8 cellular contexts compared by ENCODE assay signal in the genomic region with DNA sequence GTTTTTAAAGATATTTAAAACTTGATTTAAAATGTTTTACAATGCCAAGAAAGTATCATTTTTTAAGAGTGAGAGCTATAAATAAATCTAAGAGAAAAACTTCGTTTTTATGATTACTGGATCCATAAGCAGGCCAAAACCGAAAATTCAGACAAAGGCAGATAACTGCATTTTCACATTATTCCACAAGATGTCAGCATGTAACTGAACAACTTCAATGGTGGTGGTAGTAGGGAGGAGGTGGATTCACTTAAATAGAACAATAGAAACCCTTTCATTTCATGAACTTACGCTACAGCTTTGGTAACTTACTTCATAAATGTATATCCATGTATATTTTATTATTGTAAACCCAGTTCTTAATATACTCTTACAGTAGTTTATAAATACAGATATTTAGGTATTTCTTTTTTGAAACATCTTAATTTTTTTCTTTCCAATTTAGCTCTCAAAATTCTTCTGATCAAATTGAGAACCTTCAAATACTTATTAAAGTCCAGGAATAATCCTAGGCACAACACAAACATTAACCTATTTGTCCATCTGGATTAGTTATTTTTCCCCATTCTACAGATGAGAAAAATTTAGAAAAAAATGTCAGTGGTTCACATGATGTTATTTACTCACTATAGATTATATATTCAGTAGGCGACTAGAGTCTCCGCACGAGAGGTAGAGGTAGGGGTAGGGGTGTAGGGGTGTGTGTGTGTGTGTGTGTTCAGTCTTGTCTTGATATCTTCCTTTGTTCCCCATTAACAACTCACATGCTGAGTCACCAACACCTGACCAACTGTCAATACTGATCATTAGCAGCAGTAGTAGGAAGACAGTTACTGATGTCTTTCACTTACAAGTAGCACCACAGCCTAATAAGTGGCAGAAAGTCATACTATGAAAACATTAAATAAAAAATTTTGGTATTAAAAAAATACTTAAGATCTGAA.
DNase-seq lines count a peak whose midpoint lies in the region; ATAC-seq and TF ChIP-seq lines count a peak whose summit lies in the region.

No MANE protein-coding gene starts in this region.

- H3K27me3 ChIP-seq in WERI-Rb-1 (ENCODE audit: insufficient read depth, low read depth, severe bottlenecking), result no peaks in the 10 kb centered on the region
- no peaks in the 10 kb centered on the region for H3K27me3 ChIP-seq in gastroesophageal sphincter

- DNase-seq in NCI-H2171 (lab: John Stamatoyannopoulos, UW) (peak; percentile 10), WERI-Rb-1 (no peak), pons (ENCODE audit: low spot score) (peak; percentile 89)
- no peak for DNase-seq in activated CD8-positive, alpha-beta memory T cell treated with anti-CD3 and anti-CD28 coated beads, Interleukin-2, amount 50 U/mL, for 4 hours

- 40 to 46% methylated on average over 6 of the region's 6 CpGs for WGBS in gastroesophageal sphincter (ENCODE audit: low coverage in 1 of 2), 2 donors

- TF ChIP-seq POLR2A in gastroesophageal sphincter (IDR thresholded peaks at IDR 0.05), result no peak

- H3K9me3 ChIP-seq in WERI-Rb-1 (ENCODE audit: severe bottlenecking) (no peaks in the 10 kb centered on the region), gastroesophageal sphincter (no peaks in the 10 kb centered on the region)

- H3K36me3 ChIP-seq in WERI-Rb-1, result no peaks in the 10 kb centered on the region
- no peaks in the 10 kb centered on the region for H3K36me3 ChIP-seq in gastroesophageal sphincter

- TF ChIP-seq CTCF in C4-2B (conservative IDR thresholded peaks at IDR 0.05) (peak; percentile 81), WERI-Rb-1 (IDR thresholded peaks at IDR 0.05; ENCODE audit: low read depth, low read length) (peak; percentile 44; the same call in 1 of the 2 replicates), gastroesophageal sphincter (IDR thresholded peaks at IDR 0.05) (peak; percentile 70 to 87 (median 84))

- no peak overlapping the region for H3K4me3 ChIP-seq in WERI-Rb-1 (ENCODE audit: low read depth, low read length)
- H3K4me3 ChIP-seq in gastroesophageal sphincter, result no peak overlapping the region

- no peak overlapping the region for H3K27ac ChIP-seq in C4-2B
- no peak overlapping the region for H3K27ac ChIP-seq in WERI-Rb-1
- no peak overlapping the region for H3K27ac ChIP-seq in gastroesophageal sphincter

- ATAC-seq in GM18858 (IDR thresholded peaks at IDR 0.05; ENCODE audit: unreplicated experiment) (peak; percentile 64), HG03103 (IDR thresholded peaks at IDR 0.05; ENCODE audit: low read depth, unreplicated experiment) (peak; percentile 57), gastroesophageal sphincter (no peak)

- no peaks in the 10 kb centered on the region for H3K4me1 ChIP-seq in gastroesophageal sphincter

- TF ChIP-seq EP300 in gastroesophageal sphincter (IDR thresholded peaks at IDR 0.05), result no peak

Comparison
In these comparisons a context has a peak if more than half of its experiments do, and no peak if none do; other contexts are left out.
1. DNase-seq: peak in NCI-H2171 (single experiment) and pons (single experiment); none in WERI-Rb-1 (single experiment) and activated CD8-positive, alpha-beta memory T cell treated with anti-CD3 and anti-CD28 coated beads, Interleukin-2, amount 50 U/mL, for 4 hours (single experiment).
2. Peak in every context shown above with its lines, with median percentiles within 50 percentile points of each other: CTCF ChIP-seq.